Comparison of ENCODE assay signal across 33 cellular contexts in genomic region chr4:172760512-172760911, GRCh38.
A peak's percentile ranks its signal among the peaks of the same experiment; 100 is the strongest.
DNase-seq lines count a peak whose midpoint lies in the region; ATAC-seq, FAIRE-seq and TF ChIP-seq lines count a peak whose summit lies in the region.
"Had no signal": no experiment of that assay in that cellular context is flagged by ENCODE, and none has a peak within 500 bp of the region (broad histone marks: within the 10 kb centered on the region; RNA-seq: fewer than 3 reads in every experiment).

No MANE protein-coding gene starts in this region.

- ATAC-seq in HepG2, result no peak; the same call in 1 of the 3 replicates
- ATAC-seq in right lobe of liver, result no peak
- ATAC-seq in IMR-90 (ENCODE audit: low read depth), result no peak
- ATAC-seq: A549; CD8-positive, alpha-beta T cell had no signal

- no peak overlapping the region for H3K4me2 ChIP-seq in HepG2 (ENCODE audit: low read depth, low read length)
- no peak overlapping the region for H3K4me2 ChIP-seq in IMR-90 (ENCODE audit: low read depth, low read length)
- no peak overlapping the region for H3K4me2 ChIP-seq in neuronal stem cell (ENCODE audit: insufficient read depth, low read length, poor library complexity, severe bottlenecking)
- H3K4me2 ChIP-seq: A549; BLaER1; BLaER1 treated with 17β-estradiol and CSF1 and Interleukin-3, amounts not matched to agents 10 nM and 100 nM had no signal

- peak overlapping the region; percentile 34 for H2BK5ac ChIP-seq in IMR-90 (ENCODE audit: low read depth, low read length, poor library complexity, severe bottlenecking)
- H2BK5ac ChIP-seq in neuronal stem cell (ENCODE audit: low read length), result peak overlapping the region; percentile 53

- H4K8ac ChIP-seq in IMR-90 (ENCODE audit: low read depth in 2 of 2, low read length in 2 of 2), result 0 out of 4 replicates have a peak overlapping the region, but pooled peaks of 1 of the 2 experiments have one; percentile 19
- H4K8ac ChIP-seq in neuronal stem cell (ENCODE audit: low read depth, low read length), result peak overlapping the region; percentile 92

- no peaks in the 10 kb centered on the region; a peak in 1 of 5 replicates for H3K27me3 ChIP-seq in HepG2 (ENCODE audit: control insufficient read depth in 1 of 2, insufficient read depth in 2 of 2, low read length in 2 of 2)
- H3K27me3 ChIP-seq in right lobe of liver, result no peaks in the 10 kb centered on the region
- H3K27me3 ChIP-seq in IMR-90 (ENCODE audit: control insufficient read depth, insufficient read depth, low read length), result no peaks in the 10 kb centered on the region
- H3K27me3 ChIP-seq in neuronal stem cell (ENCODE audit: control insufficient read depth in 3 of 3, insufficient read depth in 3 of 3, low read depth in 1 of 3, low read length in 3 of 3), result no peaks in the 10 kb centered on the region
- H3K27me3 ChIP-seq: BE2C; BLaER1; BLaER1 treated with 17β-estradiol and CSF1 and Interleukin-3, amounts not matched to agents 10 nM and 100 nM had no signal

- no peak overlapping the region for H2BK15ac ChIP-seq in IMR-90 (ENCODE audit: low read depth, low read length)
- no peak overlapping the region for H2BK15ac ChIP-seq in neuronal stem cell (ENCODE audit: low read length)

- H2AFZ ChIP-seq in HepG2 (ENCODE audit: low read length) (no peak overlapping the region), IMR-90 (replicated peaks; ENCODE audit: low read length, poor library complexity) (no peak overlapping the region), neuronal stem cell (ENCODE audit: low read length) (no peak overlapping the region)

- H3K14ac ChIP-seq in IMR-90 (replicated peaks; ENCODE audit: low read depth, low read length), result no peak overlapping the region
- H3K14ac ChIP-seq in neuronal stem cell (ENCODE audit: low read length), result no peak overlapping the region

- peaks cover 20% of the 10 kb centered on the region for H3K9me3 ChIP-seq in HepG2 (ENCODE audit: low read length)
- H3K9me3 ChIP-seq in right lobe of liver, result no peaks in the 10 kb centered on the region
- 0 out of 2 replicates have a peak, but pooled peaks cover 2% of the 10 kb centered on the region for H3K9me3 ChIP-seq in IMR-90 (ENCODE audit: control insufficient read depth, insufficient read depth, low read length)
- no peaks in the 10 kb centered on the region for H3K9me3 ChIP-seq in neuronal stem cell (replicated peaks in 1 of 2; ENCODE audit: control insufficient read depth in 2 of 2, insufficient read depth in 1 of 2, low read depth in 1 of 2, low read length in 2 of 2)
- H3K9me3 ChIP-seq: A549, BE2C, BLaER1, Caco-2 had no signal

- intact Hi-C loops in HepG2 (cut with micrococcal nuclease; ENCODE audit: unreplicated experiment) (no loop called here), right lobe of liver (cut with DNase I) (no loop called here), IMR-90 (cut with micrococcal nuclease) (no loop called here)

- H3K36me3 ChIP-seq in HepG2 (replicated peaks in 1 of 2; ENCODE audit: control insufficient read depth in 1 of 2, insufficient read depth in 2 of 2, low read length in 2 of 2), result no peaks in the 10 kb centered on the region
- no peaks in the 10 kb centered on the region for H3K36me3 ChIP-seq in right lobe of liver
- H3K36me3 ChIP-seq in IMR-90 (ENCODE audit: control insufficient read depth, insufficient read depth, low read length), result no peaks in the 10 kb centered on the region
- H3K36me3 ChIP-seq in neuronal stem cell (replicated peaks in 1 of 2; ENCODE audit: control insufficient read depth in 2 of 2, insufficient read depth in 2 of 2, low read length in 2 of 2), result no peaks in the 10 kb centered on the region
- H3K36me3 ChIP-seq: BE2C; BLaER1; BLaER1 treated with 17β-estradiol and CSF1 and Interleukin-3, amounts not matched to agents 10 nM and 100 nM had no signal

- no peak overlapping the region for H2BK12ac ChIP-seq in neuronal stem cell (ENCODE audit: low read length)

- no peak overlapping the region for H2AK9ac ChIP-seq in IMR-90 (replicated peaks; ENCODE audit: low read depth, low read length, poor library complexity)

- no peak for TF ChIP-seq POLR2A in HepG2 (IDR thresholded peaks at IDR 0.05; ENCODE audit: insufficient read depth in 1 of 2, low read depth in 2 of 2, low read length in 2 of 2)
- no peak for TF ChIP-seq POLR2A in right lobe of liver (IDR thresholded peaks at IDR 0.05)
- no peak for TF ChIP-seq POLR2A in IMR-90 (IDR thresholded peaks at IDR 0.05; ENCODE audit: low read depth, low read length)

- H3K4me1 ChIP-seq in HepG2 (ENCODE audit: insufficient read depth, low read length) (no peaks in the 10 kb centered on the region), right lobe of liver (no peaks in the 10 kb centered on the region), IMR-90 (ENCODE audit: control insufficient read depth, insufficient read depth, low read length) (peaks cover 8% of the 10 kb centered on the region), neuronal stem cell (ENCODE audit: control insufficient read depth in 2 of 2, insufficient read depth in 1 of 2, low read depth in 1 of 2, low read length in 2 of 2) (no peaks in the 10 kb centered on the region)
- H3K4me1 ChIP-seq: BE2C, BLaER1, Caco-2 had no signal

- H4K5ac ChIP-seq in IMR-90 (ENCODE audit: low read depth, low read length), result no peak overlapping the region

- WGBS in HepG2 (ENCODE audit: low lambda C conversion rate), result 34% methylated on average over 6 of the region's 6 CpGs
- WGBS in right lobe of liver (ENCODE audit: insufficient coverage, low coverage, low lambda C conversion rate, missing lambda C conversion rate), result 74% methylated on average over 6 of the region's 6 CpGs
- WGBS in IMR-90 (ENCODE audit: extremely low coverage in 2 of 2, insufficient read length in 1 of 2), 2 experiments, result no CpG with 5 or more reads among the region's 6 CpGs
- WGBS in neuronal stem cell (ENCODE audit: extremely low coverage in 2 of 2, insufficient read length in 2 of 2, insufficient replicate concordance in 1 of 2), 2 donors, result no CpG with 5 or more reads among the region's 6 CpGs

- H3K4me3 ChIP-seq in HepG2 (replicated peaks in 1 of 3; ENCODE audit: insufficient read depth in 1 of 3, low read depth in 2 of 3, low read length in 3 of 3) (no peak overlapping the region), right lobe of liver (no peak overlapping the region), IMR-90 (ENCODE audit: insufficient read depth, low read depth, low read length) (no peak overlapping the region), neuronal stem cell (ENCODE audit: low read length in 2 of 2) (no peak overlapping the region)
- H3K4me3 ChIP-seq: A549; BLaER1; BLaER1 treated with 17β-estradiol and CSF1 and Interleukin-3, amounts not matched to agents 10 nM and 100 nM had no signal

- in situ Hi-C loops in HepG2 (cut with HindIII; ENCODE audit: extremely low pct_ligation_motif_present, low pct_unique_long_range_greater_than_20kb), result no loop called here
- in situ Hi-C loops in IMR-90 (cut with MboI; ENCODE audit: low sequenced_read_pairs), result no loop called here

- DNase-seq in HepG2 (ENCODE audit: low spot score) (no peak), right lobe of liver (no peak), IMR-90 (no peak), neuronal stem cell (ENCODE audit: low spot score) (no peak)
- DNase-seq in stimulated activated naive CD4-positive, alpha-beta T cell treated with Interleukin-2 at 50 U/mL for 16 hours (lab: John Stamatoyannopoulos, UW), result no peak
- no peak for DNase-seq in activated CD4-positive, alpha-beta T cell treated with anti-CD3 and anti-CD28 coated beads, Interleukin-2, amount 50 U/mL, for 1 hour
- DNase-seq: 8988T; ACHN; AML-193; BE2C; C1 segment of cervical spinal cord; Caco-2; Calu3; CD4-positive, alpha-beta memory T cell; CD4-positive, alpha-beta T cell; CD4-positive, CD25-positive, alpha-beta regulatory T cell; CD8-positive, alpha-beta memory T cell; CD8-positive, alpha-beta T cell; COR-L47; DMS 273 treated with DMSO at 0.1 percent for 48 hours; DMS153; DMS53; DMS79; DMS79 treated with DMSO at 0.1 percent for 48 hours; DND-41; EL had no signal

- H3K79me1 ChIP-seq in IMR-90 (ENCODE audit: low read depth in 1 of 2, low read length in 2 of 2) (no peaks in the 10 kb centered on the region), neuronal stem cell (ENCODE audit: low read depth, low read length) (no peaks in the 10 kb centered on the region)

- no peaks in the 10 kb centered on the region for H4K20me1 ChIP-seq in HepG2 (ENCODE audit: insufficient read depth, low read length)
- H4K20me1 ChIP-seq in IMR-90 (ENCODE audit: insufficient read depth, low read length), result no peaks in the 10 kb centered on the region
- H4K20me1 ChIP-seq: BLaER1; BLaER1 treated with 17β-estradiol and CSF1 and Interleukin-3, amounts not matched to agents 10 nM and 100 nM had no signal

- H4K91ac ChIP-seq in IMR-90 (ENCODE audit: insufficient read depth, low read depth, low read length) (peak overlapping the region; percentile 47; the same call in 1 of the 2 replicates), neuronal stem cell (ENCODE audit: low read depth, low read length, poor library complexity) (no peak overlapping the region)

- H3K27ac ChIP-seq in HepG2 (ENCODE audit: extremely low read length, insufficient read depth, low read length), result no peak overlapping the region
- H3K27ac ChIP-seq in right lobe of liver, result no peak overlapping the region
- H3K27ac ChIP-seq in IMR-90 (ENCODE audit: insufficient read depth, low read length), result no peak overlapping the region
- H3K27ac ChIP-seq in neuronal stem cell (replicated peaks; ENCODE audit: low read length), result no peak overlapping the region
- H3K27ac ChIP-seq: 22Rv1; A549; BLaER1; BLaER1 treated with 17β-estradiol and CSF1 and Interleukin-3, amounts not matched to agents 10 nM and 100 nM; C4-2B had no signal

- FAIRE-seq in HepG2 (lab: Jason Lieb, UNC), result no peak
- FAIRE-seq: A204.1, A549, D721Med had no signal

- H3K79me2 ChIP-seq in HepG2 (ENCODE audit: insufficient read depth, low read length), result no peaks in the 10 kb centered on the region

- POLR2A ChIA-PET in HepG2 (lab: Yijun Ruan, JAX), result no interaction called here
- POLR2A ChIA-PET in IMR-90 (lab: Charles Lee; ENCODE audit: unreplicated experiment), result no interaction called here

- H3K4ac ChIP-seq in IMR-90 (ENCODE audit: low read depth, low read length), result no peak overlapping the region; the same call in 1 of the 2 replicates
- H3K4ac ChIP-seq in neuronal stem cell (ENCODE audit: low read length), result no peak overlapping the region

- H3K18ac ChIP-seq in IMR-90 (ENCODE audit: low read depth, low read length) (peak overlapping the region; percentile 29; the same call in 1 of the 2 replicates), neuronal stem cell (ENCODE audit: low read length) (peak overlapping the region; percentile 80)

- dilution Hi-C loops in IMR-90 (cut with HindIII; ENCODE audit: low sequenced_read_pairs, unreplicated experiment), result no loop called here

- H3K9me1 ChIP-seq in IMR-90 (ENCODE audit: insufficient read depth, low read length), result peaks cover 6% of the 10 kb centered on the region; the same call in 1 of the 2 replicates

- 0 out of 2 replicates have a peak overlapping the region, but pooled peaks have one; percentile 34 for H2BK20ac ChIP-seq in IMR-90 (ENCODE audit: low read depth, low read length)

- H2BK120ac ChIP-seq in IMR-90 (ENCODE audit: low read depth, low read length), result peak overlapping the region; percentile 44
- H2BK120ac ChIP-seq in neuronal stem cell (ENCODE audit: low read depth, low read length), result no peak overlapping the region

- TF ChIP-seq CTCF in HepG2 (CRISPR knock-in tag; IDR thresholded peaks at IDR 0.05) (no peak), right lobe of liver (IDR thresholded peaks at IDR 0.05) (no peak), IMR-90 (conservative IDR thresholded peaks at IDR 0.05; ENCODE audit: low read depth, low read length) (no peak)

- no peak overlapping the region for H3K9ac ChIP-seq in HepG2 (ENCODE audit: insufficient read depth, low read depth, low read length)
- H3K9ac ChIP-seq in IMR-90 (ENCODE audit: low read depth, low read length), result no peak overlapping the region
- H3K9ac ChIP-seq in neuronal stem cell (ENCODE audit: low read depth, low read length, poor library complexity), result no peak overlapping the region
- H3K9ac ChIP-seq: BLaER1; BLaER1 treated with 17β-estradiol and CSF1 and Interleukin-3, amounts not matched to agents 10 nM and 100 nM had no signal

- H3K23ac ChIP-seq in IMR-90 (ENCODE audit: low read depth, low read length) (no peak overlapping the region), neuronal stem cell (ENCODE audit: low read depth, low read length, poor library complexity) (no peak overlapping the region)

- no peak overlapping the region for H3K56ac ChIP-seq in IMR-90 (ENCODE audit: extremely low read depth, insufficient read depth, low read length)

- no TSS peak for BruUV-seq in HepG2 (replicated peaks; lab: Mats Ljungman, UMichigan)
- BruUV-seq in IMR-90 (replicated peaks; lab: Mats Ljungman, UMichigan), result no TSS peak

- CTCF ChIA-PET in HepG2 (lab: Yijun Ruan, JAX; ENCODE audit: low intra/inter-chr PET ratio, low total read pairs), result no interaction called here
- CTCF ChIA-PET in IMR-90 (lab: Yijun Ruan, JAX), result no interaction called here

- H2AK5ac ChIP-seq in IMR-90 (ENCODE audit: low read depth, low read length) (0 out of 2 replicates have a peak overlapping the region, but pooled peaks have one; percentile 24), neuronal stem cell (ENCODE audit: low read depth, low read length) (no peak overlapping the region)

- no peak for TF ChIP-seq RAD21 in HepG2 (CRISPR knock-in tag; IDR thresholded peaks at IDR 0.05)
- TF ChIP-seq RAD21 in IMR-90 (IDR thresholded peaks at IDR 0.05; ENCODE audit: low read length), result no peak

- no peak for TF ChIP-seq EP300 in HepG2 (IDR thresholded peaks at IDR 0.05; ENCODE audit: low read depth in 2 of 2, low read length in 2 of 2)
- TF ChIP-seq EP300 in HepG2 (CRISPR knock-in tag; IDR thresholded peaks at IDR 0.05; ENCODE audit: borderline replicate concordance), result no peak
